ENCODE assay signal across 1 cellular context in the genomic region with DNA sequence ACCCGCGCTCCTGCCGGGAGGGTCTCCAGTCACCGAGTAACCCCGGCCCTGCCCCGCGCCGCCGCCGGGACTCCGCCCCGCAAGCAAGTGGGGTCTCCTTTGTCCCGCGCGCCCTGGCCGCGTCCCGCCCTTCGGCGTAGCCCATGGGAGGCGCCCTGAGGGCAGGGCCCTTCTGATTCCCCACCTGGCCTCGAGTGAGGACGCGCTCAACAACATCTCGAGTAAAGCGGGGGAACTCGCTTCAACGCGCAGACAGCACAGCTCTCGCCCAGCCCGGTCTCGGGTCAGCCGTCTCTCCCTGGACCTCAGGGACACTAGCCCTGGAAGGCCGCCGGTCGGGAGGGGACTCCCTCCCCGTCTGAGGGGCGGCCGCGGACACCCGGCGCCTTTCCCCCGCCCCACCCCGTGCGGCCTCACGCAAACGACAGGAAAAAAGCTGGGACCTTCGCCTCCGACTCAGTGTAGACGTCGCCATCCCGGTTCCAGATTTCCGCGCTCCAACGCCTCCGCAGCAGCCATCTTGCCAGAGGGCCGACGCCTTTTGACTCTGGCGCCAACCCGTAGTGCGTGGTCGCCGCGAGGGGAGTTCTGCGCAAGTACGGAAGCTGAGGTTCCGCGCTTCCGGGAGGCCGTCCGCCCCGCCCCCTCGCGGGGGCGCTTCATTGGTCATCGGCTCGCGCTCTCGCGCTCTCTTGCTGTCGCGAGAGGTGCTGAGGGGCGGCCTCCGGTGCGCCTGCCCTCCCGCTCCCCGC.
TF ChIP-seq lines count a peak whose summit lies in the region.

No MANE protein-coding gene starts in this region.

TF ChIP-seq in K562, 482 proteins besides CTCF, POLR2A, EP300 and RAD21 (continued from another document and continues in another):
- TF ChIP-seq NONO (IDR thresholded peaks at IDR 0.05; ENCODE audit: low read depth in 2 of 2, low read length in 1 of 2) (no peak), ZNF316 (IDR thresholded peaks at IDR 0.05) (peak; percentile 95), TBP (optimal IDR thresholded peaks at IDR 0.05; ENCODE audit: low read depth, low read length) (peak; percentile 76), NR2F6 (CRISPR knock-in tag; IDR thresholded peaks at IDR 0.05) (no peak), GTF2E2 (tag; IDR thresholded peaks at IDR 0.05) (peak; percentile 73; the same call in 1 of the 2 replicates), ZNF324 (CRISPR knock-in tag; IDR thresholded peaks at IDR 0.05) (0 out of 2 replicates have a peak, but pooled peaks have one; percentile 19), EP400 (IDR thresholded peaks at IDR 0.05) (peak; percentile 98), NRF1 (conservative IDR thresholded peaks at IDR 0.05 in 1 of 2, IDR thresholded peaks at IDR 0.05 in 1 of 2) (peak; percentile 93 to 94), BRCA1 (IDR thresholded peaks at IDR 0.05) (no peak), BRCA1 (CRISPR knock-in tag; IDR thresholded peaks at IDR 0.05) (no peak), NFYB (IDR thresholded peaks at IDR 0.05; ENCODE audit: extremely low read depth, insufficient read length) (peak; percentile 67), TBL1XR1 (IDR thresholded peaks at IDR 0.05; ENCODE audit: low read length in 2 of 2) (0 out of 4 replicates have a peak, but pooled peaks of 1 of the 2 experiments have one; percentile 32), ARNT (IDR thresholded peaks at IDR 0.05) (0 out of 4 replicates have a peak, but pooled peaks of 1 of the 2 experiments have one; percentile 22), SRSF1 (IDR thresholded peaks at IDR 0.05; ENCODE audit: low read depth, low read length) (no peak), SUPT5H (IDR thresholded peaks at IDR 0.05) (peak; percentile 91), THRAP3 (IDR thresholded peaks at IDR 0.05; ENCODE audit: borderline replicate concordance) (no peak), L3MBTL2 (IDR thresholded peaks at IDR 0.05) (peak; percentile 97), POLR2H (tag; IDR thresholded peaks at IDR 0.05; ENCODE audit: low read depth) (peak; percentile 73), NCOR1 (IDR thresholded peaks at IDR 0.05) (0 out of 2 replicates have a peak, but pooled peaks have one; percentile 21), IRF2 (CRISPR knock-in tag; IDR thresholded peaks at IDR 0.05) (0 out of 2 replicates have a peak, but pooled peaks have one; percentile 45), DIDO1 (tag; IDR thresholded peaks at IDR 0.05; ENCODE audit: low read depth) (no peak), TRIM28 (IDR thresholded peaks at IDR 0.05) (peak; percentile 93), PHF20 (IDR thresholded peaks at IDR 0.05; ENCODE audit: partially characterized antibody) (peak; percentile 86), NUFIP1 (IDR thresholded peaks at IDR 0.05; ENCODE audit: partially characterized antibody) (no peak), SIRT6 (IDR thresholded peaks at IDR 0.05; ENCODE audit: low read depth, low read length) (no peak), RBFOX2 (IDR thresholded peaks at IDR 0.05; ENCODE audit: low read depth, low read length) (peak; percentile 99), GABPA (tag; conservative IDR thresholded peaks at IDR 0.05; ENCODE audit: low read depth) (peak; percentile 93), SPI1 (IDR thresholded peaks at IDR 0.05; ENCODE audit: borderline replicate concordance, low read depth, low read length) (no peak), NEUROD1 (IDR thresholded peaks at IDR 0.05; ENCODE audit: borderline replicate concordance, low read depth, low read length, partially characterized antibody) (peak; percentile 90), ZNF830 (CRISPR knock-in tag; IDR thresholded peaks at IDR 0.05) (0 out of 2 replicates have a peak, but pooled peaks have one; percentile 20), U2AF1 (optimal IDR thresholded peaks at IDR 0.05; ENCODE audit: low read depth, low read length) (no peak), ZNF165 (CRISPR knock-in tag; IDR thresholded peaks at IDR 0.05; ENCODE audit: borderline replicate concordance) (no peak), RBM25 (IDR thresholded peaks at IDR 0.05; ENCODE audit: low read depth, low read length, severe bottlenecking) (peak; percentile 76), RBBP5 (IDR thresholded peaks at IDR 0.05; ENCODE audit: borderline replicate concordance, insufficient read depth, low read length, poor library complexity, severe bottlenecking) (peak; percentile 90), E2F3 (CRISPR knock-in tag; IDR thresholded peaks at IDR 0.05) (0 out of 2 replicates have a peak, but pooled peaks have one; percentile 51), MTA2 (IDR thresholded peaks at IDR 0.05; ENCODE audit: low read depth) (no peak), CCAR2 (IDR thresholded peaks at IDR 0.05; ENCODE audit: low read depth, low read length) (no peak), NR2C2 (CRISPR knock-in tag; IDR thresholded peaks at IDR 0.05) (0 out of 2 replicates have a peak, but pooled peaks have one; percentile 24), NR2C2 (tag; IDR thresholded peaks at IDR 0.05) (0 out of 2 replicates have a peak, but pooled peaks have one; percentile 30), HMGN3 (IDR thresholded peaks at IDR 0.05; ENCODE audit: borderline replicate concordance, extremely low read depth, insufficient read length, low read depth, low read length) (peak; percentile 32), MTF1 (CRISPR knock-in tag; IDR thresholded peaks at IDR 0.05; ENCODE audit: borderline replicate concordance) (no peak), HIVEP1 (CRISPR knock-in tag; IDR thresholded peaks at IDR 0.05) (no peak), ZNF143 (CRISPR knock-in tag; IDR thresholded peaks at IDR 0.05) (no peak), ASH1L (IDR thresholded peaks at IDR 0.05; ENCODE audit: borderline replicate concordance, low read depth, partially characterized antibody) (peak; percentile 38), SMARCC2 (IDR thresholded peaks at IDR 0.05; ENCODE audit: low read depth) (peak; percentile 22; the same call in 1 of the 2 replicates), TCF3 (CRISPR knock-in tag; IDR thresholded peaks at IDR 0.05) (0 out of 2 replicates have a peak, but pooled peaks have one; percentile 38)
- TF ChIP-seq, protein P1, sequence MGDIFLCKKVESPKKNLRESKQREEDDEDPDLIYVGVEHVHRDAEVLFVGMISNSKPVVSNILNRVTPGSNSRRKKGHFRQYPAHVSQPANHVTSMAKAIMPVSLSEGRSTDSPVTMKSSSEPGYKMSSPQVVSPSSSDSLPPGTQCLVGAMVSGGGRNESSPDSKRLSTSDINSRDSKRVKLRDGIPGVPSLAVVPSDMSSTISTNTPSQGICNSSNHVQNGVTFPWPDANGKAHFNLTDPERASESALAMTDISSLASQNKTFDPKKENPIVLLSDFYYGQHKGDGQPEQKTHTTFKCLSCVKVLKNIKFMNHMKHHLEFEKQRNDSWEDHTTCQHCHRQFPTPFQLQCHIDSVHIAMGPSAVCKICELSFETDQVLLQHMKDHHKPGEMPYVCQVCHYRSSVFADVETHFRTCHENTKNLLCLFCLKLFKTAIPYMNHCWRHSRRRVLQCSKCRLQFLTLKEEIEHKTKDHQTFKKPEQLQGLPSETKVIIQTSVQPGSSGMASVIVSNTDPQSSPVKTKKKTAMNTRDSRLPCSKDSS (IDR thresholded peaks at IDR 0.05; ENCODE audit: low read depth, partially characterized antibody): no peak
- TF ChIP-seq, protein P2, sequence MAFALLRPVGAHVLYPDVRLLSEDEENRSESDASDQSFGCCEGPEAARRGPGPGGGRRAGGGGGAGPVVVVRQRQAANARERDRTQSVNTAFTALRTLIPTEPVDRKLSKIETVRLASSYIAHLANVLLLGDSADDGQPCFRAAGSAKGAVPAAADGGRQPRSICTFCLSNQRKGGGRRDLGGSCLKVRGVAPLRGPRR (CRISPR knock-in tag; IDR thresholded peaks at IDR 0.05): no peak
- TF ChIP-seq, protein P3, sequence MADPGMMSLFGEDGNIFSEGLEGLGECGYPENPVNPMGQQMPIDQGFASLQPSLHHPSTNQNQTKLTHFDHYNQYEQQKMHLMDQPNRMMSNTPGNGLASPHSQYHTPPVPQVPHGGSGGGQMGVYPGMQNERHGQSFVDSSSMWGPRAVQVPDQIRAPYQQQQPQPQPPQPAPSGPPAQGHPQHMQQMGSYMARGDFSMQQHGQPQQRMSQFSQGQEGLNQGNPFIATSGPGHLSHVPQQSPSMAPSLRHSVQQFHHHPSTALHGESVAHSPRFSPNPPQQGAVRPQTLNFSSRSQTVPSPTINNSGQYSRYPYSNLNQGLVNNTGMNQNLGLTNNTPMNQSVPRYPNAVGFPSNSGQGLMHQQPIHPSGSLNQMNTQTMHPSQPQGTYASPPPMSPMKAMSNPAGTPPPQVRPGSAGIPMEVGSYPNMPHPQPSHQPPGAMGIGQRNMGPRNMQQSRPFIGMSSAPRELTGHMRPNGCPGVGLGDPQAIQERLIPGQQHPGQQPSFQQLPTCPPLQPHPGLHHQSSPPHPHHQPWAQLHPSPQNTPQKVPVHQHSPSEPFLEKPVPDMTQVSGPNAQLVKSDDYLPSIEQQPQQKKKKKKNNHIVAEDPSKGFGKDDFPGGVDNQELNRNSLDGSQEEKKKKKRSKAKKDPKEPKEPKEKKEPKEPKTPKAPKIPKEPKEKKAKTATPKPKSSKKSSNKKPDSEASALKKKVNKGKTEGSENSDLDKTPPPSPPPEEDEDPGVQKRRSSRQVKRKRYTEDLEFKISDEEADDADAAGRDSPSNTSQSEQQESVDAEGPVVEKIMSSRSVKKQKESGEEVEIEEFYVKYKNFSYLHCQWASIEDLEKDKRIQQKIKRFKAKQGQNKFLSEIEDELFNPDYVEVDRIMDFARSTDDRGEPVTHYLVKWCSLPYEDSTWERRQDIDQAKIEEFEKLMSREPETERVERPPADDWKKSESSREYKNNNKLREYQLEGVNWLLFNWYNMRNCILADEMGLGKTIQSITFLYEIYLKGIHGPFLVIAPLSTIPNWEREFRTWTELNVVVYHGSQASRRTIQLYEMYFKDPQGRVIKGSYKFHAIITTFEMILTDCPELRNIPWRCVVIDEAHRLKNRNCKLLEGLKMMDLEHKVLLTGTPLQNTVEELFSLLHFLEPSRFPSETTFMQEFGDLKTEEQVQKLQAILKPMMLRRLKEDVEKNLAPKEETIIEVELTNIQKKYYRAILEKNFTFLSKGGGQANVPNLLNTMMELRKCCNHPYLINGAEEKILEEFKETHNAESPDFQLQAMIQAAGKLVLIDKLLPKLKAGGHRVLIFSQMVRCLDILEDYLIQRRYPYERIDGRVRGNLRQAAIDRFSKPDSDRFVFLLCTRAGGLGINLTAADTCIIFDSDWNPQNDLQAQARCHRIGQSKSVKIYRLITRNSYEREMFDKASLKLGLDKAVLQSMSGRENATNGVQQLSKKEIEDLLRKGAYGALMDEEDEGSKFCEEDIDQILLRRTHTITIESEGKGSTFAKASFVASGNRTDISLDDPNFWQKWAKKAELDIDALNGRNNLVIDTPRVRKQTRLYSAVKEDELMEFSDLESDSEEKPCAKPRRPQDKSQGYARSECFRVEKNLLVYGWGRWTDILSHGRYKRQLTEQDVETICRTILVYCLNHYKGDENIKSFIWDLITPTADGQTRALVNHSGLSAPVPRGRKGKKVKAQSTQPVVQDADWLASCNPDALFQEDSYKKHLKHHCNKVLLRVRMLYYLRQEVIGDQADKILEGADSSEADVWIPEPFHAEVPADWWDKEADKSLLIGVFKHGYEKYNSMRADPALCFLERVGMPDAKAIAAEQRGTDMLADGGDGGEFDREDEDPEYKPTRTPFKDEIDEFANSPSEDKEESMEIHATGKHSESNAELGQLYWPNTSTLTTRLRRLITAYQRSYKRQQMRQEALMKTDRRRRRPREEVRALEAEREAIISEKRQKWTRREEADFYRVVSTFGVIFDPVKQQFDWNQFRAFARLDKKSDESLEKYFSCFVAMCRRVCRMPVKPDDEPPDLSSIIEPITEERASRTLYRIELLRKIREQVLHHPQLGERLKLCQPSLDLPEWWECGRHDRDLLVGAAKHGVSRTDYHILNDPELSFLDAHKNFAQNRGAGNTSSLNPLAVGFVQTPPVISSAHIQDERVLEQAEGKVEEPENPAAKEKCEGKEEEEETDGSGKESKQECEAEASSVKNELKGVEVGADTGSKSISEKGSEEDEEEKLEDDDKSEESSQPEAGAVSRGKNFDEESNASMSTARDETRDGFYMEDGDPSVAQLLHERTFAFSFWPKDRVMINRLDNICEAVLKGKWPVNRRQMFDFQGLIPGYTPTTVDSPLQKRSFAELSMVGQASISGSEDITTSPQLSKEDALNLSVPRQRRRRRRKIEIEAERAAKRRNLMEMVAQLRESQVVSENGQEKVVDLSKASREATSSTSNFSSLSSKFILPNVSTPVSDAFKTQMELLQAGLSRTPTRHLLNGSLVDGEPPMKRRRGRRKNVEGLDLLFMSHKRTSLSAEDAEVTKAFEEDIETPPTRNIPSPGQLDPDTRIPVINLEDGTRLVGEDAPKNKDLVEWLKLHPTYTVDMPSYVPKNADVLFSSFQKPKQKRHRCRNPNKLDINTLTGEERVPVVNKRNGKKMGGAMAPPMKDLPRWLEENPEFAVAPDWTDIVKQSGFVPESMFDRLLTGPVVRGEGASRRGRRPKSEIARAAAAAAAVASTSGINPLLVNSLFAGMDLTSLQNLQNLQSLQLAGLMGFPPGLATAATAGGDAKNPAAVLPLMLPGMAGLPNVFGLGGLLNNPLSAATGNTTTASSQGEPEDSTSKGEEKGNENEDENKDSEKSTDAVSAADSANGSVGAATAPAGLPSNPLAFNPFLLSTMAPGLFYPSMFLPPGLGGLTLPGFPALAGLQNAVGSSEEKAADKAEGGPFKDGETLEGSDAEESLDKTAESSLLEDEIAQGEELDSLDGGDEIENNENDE (IDR thresholded peaks at IDR 0.05; ENCODE audit: low read depth, low read length): no peak
- TF ChIP-seq, protein P4, sequence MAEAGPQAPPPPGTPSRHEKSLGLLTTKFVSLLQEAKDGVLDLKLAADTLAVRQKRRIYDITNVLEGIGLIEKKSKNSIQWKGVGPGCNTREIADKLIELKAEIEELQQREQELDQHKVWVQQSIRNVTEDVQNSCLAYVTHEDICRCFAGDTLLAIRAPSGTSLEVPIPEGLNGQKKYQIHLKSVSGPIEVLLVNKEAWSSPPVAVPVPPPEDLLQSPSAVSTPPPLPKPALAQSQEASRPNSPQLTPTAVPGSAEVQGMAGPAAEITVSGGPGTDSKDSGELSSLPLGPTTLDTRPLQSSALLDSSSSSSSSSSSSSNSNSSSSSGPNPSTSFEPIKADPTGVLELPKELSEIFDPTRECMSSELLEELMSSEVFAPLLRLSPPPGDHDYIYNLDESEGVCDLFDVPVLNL (CRISPR knock-in tag; IDR thresholded peaks at IDR 0.05; ENCODE audit: low read depth): peak; percentile 88; the same call in 1 of the 2 replicates
- TF ChIP-seq, protein P5, sequence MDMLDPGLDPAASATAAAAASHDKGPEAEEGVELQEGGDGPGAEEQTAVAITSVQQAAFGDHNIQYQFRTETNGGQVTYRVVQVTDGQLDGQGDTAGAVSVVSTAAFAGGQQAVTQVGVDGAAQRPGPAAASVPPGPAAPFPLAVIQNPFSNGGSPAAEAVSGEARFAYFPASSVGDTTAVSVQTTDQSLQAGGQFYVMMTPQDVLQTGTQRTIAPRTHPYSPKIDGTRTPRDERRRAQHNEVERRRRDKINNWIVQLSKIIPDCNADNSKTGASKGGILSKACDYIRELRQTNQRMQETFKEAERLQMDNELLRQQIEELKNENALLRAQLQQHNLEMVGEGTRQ (CRISPR knock-in tag; IDR thresholded peaks at IDR 0.05): no peak
- TF ChIP-seq, protein P6, sequence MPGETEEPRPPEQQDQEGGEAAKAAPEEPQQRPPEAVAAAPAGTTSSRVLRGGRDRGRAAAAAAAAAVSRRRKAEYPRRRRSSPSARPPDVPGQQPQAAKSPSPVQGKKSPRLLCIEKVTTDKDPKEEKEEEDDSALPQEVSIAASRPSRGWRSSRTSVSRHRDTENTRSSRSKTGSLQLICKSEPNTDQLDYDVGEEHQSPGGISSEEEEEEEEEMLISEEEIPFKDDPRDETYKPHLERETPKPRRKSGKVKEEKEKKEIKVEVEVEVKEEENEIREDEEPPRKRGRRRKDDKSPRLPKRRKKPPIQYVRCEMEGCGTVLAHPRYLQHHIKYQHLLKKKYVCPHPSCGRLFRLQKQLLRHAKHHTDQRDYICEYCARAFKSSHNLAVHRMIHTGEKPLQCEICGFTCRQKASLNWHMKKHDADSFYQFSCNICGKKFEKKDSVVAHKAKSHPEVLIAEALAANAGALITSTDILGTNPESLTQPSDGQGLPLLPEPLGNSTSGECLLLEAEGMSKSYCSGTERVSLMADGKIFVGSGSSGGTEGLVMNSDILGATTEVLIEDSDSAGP (CRISPR knock-in tag; IDR thresholded peaks at IDR 0.05): no peak
